Comparison of ENCODE assay signal across 11 cellular contexts in genomic region chr6:24907959-24908358, GRCh38. TPM values are rescaled to one million over a fixed set of nuclear protein-coding genes. Genes with fewer than 3 reads are reported as not detected.
DNase-seq lines count a peak whose midpoint lies in the region; FAIRE-seq and TF ChIP-seq lines count a peak whose summit lies in the region.
"Had no signal": no experiment of that assay in that cellular context is flagged by ENCODE, and none has a peak within 500 bp of the region (broad histone marks: within the 10 kb centered on the region; RNA-seq: fewer than 3 reads in every experiment).

No MANE protein-coding gene starts in this region.

- H3K9me3 ChIP-seq in astrocyte (ENCODE audit: insufficient read depth, low read depth, low read length) (no peaks in the 10 kb centered on the region), sigmoid colon (no peaks in the 10 kb centered on the region)

- no peak for FAIRE-seq in astrocyte (lab: Jason Lieb, UNC)

- H3K36me3 ChIP-seq in astrocyte (ENCODE audit: insufficient read depth, low read length), result no peaks in the 10 kb centered on the region
- no peaks in the 10 kb centered on the region for H3K36me3 ChIP-seq in sigmoid colon

- H3K27ac ChIP-seq in astrocyte (ENCODE audit: low read depth, low read length), result no peak overlapping the region
- H3K27ac ChIP-seq in sigmoid colon, result peak overlapping the region in 3 of 4 donors; percentile 62 to 76 (median 72)
- H3K27ac ChIP-seq: 22Rv1 had no signal

- H3K4me3 Mint-ChIP-seq in astrocyte (ENCODE audit: unreplicated experiment), result no peak overlapping the region

- H3K4me3 ChIP-seq in astrocyte (ENCODE audit: insufficient read depth, low read depth, low read length) (no peak overlapping the region), sigmoid colon (no peak overlapping the region)

- intact Hi-C loops in sigmoid colon (cut with DNase I), result no loop called here

- no peak for TF ChIP-seq EP300 in sigmoid colon (IDR thresholded peaks at IDR 0.05)

- DNase-seq in NCI-H1694 treated with DMSO at 0.1 percent for 48 hours (lab: John Stamatoyannopoulos, UW), result peak; percentile 28
- no peak for DNase-seq in NCI-H1694 (lab: John Stamatoyannopoulos, UW)
- DNase-seq in NCI-H2171 (lab: John Stamatoyannopoulos, UW), result peak; percentile 18
- DNase-seq in astrocyte (ENCODE audit: low read depth), result no peak
- no peak for DNase-seq in sigmoid colon
- DNase-seq in hippocampal formation (lab: John Stamatoyannopoulos, UW), result no peak
- DNase-seq in 8988T, result no peak
- no peak for DNase-seq in NCI-H345 (lab: John Stamatoyannopoulos, UW)
- DNase-seq: mammary epithelial cell, NCI-H524 had no signal

- no peak overlapping the region for H3K27ac Mint-ChIP-seq in astrocyte (ENCODE audit: unreplicated experiment)

- H3K4me1 ChIP-seq in astrocyte (ENCODE audit: insufficient read depth, low read length) (peaks cover 9% of the 10 kb centered on the region), sigmoid colon (peaks cover 0 to 44% (median 23%) of the 10 kb centered on the region in 4 donors)

- no peaks in the 10 kb centered on the region for H4K20me1 ChIP-seq in astrocyte (ENCODE audit: insufficient read depth, low read length)

- TF ChIP-seq CTCF in astrocyte (IDR thresholded peaks at IDR 0.05; ENCODE audit: insufficient read depth, low read depth, low read length), result no peak
- no peak for TF ChIP-seq CTCF in sigmoid colon (IDR thresholded peaks at IDR 0.05)

- peaks cover 38% of the 10 kb centered on the region for H3K27me3 Mint-ChIP-seq in astrocyte (ENCODE audit: low read depth, unreplicated experiment)

- H2AFZ ChIP-seq in astrocyte (ENCODE audit: low read depth, low read length), result no peak overlapping the region

- peaks cover 3% of the 10 kb centered on the region for H3K4me1 Mint-ChIP-seq in astrocyte (ENCODE audit: low read depth, unreplicated experiment)

- H3K4me2 ChIP-seq in astrocyte (ENCODE audit: low read length), result peak overlapping the region; percentile 43

- peaks cover 8% of the 10 kb centered on the region for H3K27me3 ChIP-seq in astrocyte (ENCODE audit: insufficient read depth, low read length)
- no peaks in the 10 kb centered on the region for H3K27me3 ChIP-seq in sigmoid colon

- H3K79me2 ChIP-seq in astrocyte (ENCODE audit: insufficient read depth, low read length), result no peaks in the 10 kb centered on the region

- WGBS in sigmoid colon, 2 donors, result 30 to 61% methylated on average over 3 of the region's 3 CpGs

- H3K36me3 Mint-ChIP-seq in astrocyte (ENCODE audit: low read depth, unreplicated experiment), result no peaks in the 10 kb centered on the region

- no peak for TF ChIP-seq POLR2A in sigmoid colon (IDR thresholded peaks at IDR 0.05)

- peaks cover 3% of the 10 kb centered on the region for H3K9me3 Mint-ChIP-seq in astrocyte (ENCODE audit: unreplicated experiment)

- H3K9ac ChIP-seq in astrocyte (ENCODE audit: low read length), result no peak overlapping the region

RNA-seq across cellular contexts. Expression of gene RIPOR2, which starts 27.8 kb away (rescaled TPM):
- total RNA-seq in astrocyte (0.29 and 0.95 TPM in 2 replicates), sigmoid colon (10 to 100 TPM in 1 of 4 donors, 1 to 10 TPM in 3; 6.1 to 10.9 (median 6.7) TPM)
- 10 to 100 TPM in 1 of 3 donors, 1 to 10 TPM in 2; 1.6 to 29.7 (median 1.8) TPM for polyA plus RNA-seq in sigmoid colon

Comparison
In these comparisons a context has a peak if more than half of its experiments do, and no peak if none do; other contexts are left out.
1. DNase-seq: peak in NCI-H1694 treated with DMSO at 0.1 percent for 48 hours (single experiment) and NCI-H2171 (single experiment); none in NCI-H1694 (single experiment), astrocyte (single experiment), sigmoid colon (single experiment), hippocampal formation (0 of 2), 8988T (single experiment) and NCI-H345 (single experiment).